In the genomic region with DNA sequence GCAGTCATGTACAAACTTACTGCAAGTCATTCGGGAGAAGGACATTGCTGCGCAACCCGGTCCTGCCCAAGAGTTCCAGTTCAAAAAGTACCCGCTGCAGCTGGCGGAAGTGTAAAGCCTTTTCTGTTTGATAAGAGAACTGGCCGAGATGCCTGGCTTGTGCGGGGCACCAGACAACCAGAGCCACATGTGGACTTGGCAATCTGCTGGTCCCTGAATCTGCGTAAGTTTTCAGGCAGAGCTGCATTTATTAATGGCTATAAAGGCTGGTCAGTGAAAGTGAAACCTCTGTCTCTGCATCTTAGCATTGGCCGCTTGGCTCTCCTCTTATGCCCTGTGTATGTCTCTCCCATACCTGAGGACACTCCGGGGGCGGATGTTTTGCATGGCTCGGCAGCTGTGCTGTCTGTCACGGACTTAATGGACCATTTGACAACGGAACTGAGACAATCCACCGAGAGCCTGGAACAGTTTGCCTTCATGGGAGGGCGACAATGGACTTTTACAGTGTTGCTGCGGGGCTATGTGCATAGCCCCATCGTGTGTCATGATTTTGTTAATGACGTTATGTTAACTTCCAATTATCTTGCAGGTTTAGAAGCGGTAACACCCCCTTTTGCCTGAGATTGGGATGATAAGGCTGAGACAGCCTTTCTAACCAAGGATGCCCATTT, we compare ENCODE assay signal across 14 cellular contexts. TPM values are rescaled to one million over a fixed set of nuclear protein-coding genes. Genes with fewer than 3 reads are reported as not detected.
DNase-seq lines count a peak whose midpoint lies in the region; ATAC-seq and TF ChIP-seq lines count a peak whose summit lies in the region.
"Had no signal": no experiment of that assay in that cellular context is flagged by ENCODE, and none has a peak within 500 bp of the region (broad histone marks: within the 10 kb centered on the region; RNA-seq: fewer than 3 reads in every experiment).

No MANE protein-coding gene starts in this region.

- in situ Hi-C loops in Caki2 (cut with HindIII; ENCODE audit: low pct_unique_long_range_greater_than_20kb, low sequenced_read_pairs), result no loop called here

- DNase-seq in Caki2 (ENCODE audit: low read depth) (peak; percentile 83), NCI-H2029 (lab: John Stamatoyannopoulos, UW) (peak; percentile 89), SJCRH30 (peak; percentile 82 to 89), mucosa of descending colon (no peak), mesenteric fat pad (ENCODE audit: low spot score) (no peak)
- DNase-seq: activated CD4-positive, CD25-positive, alpha-beta regulatory T cell; activated T-cell treated with anti-CD3 and anti-CD28 coated beads, Interleukin-2, amount 50 U/mL, for 72 hours; amniotic stem cell; immature natural killer cell; IMR-90 had no signal

- ATAC-seq in mucosa of descending colon (peak; percentile 34), HG02884 (IDR thresholded peaks at IDR 0.05; ENCODE audit: unreplicated experiment) (no peak), HG03432 (IDR thresholded peaks at IDR 0.05; ENCODE audit: unreplicated experiment) (no peak), GM21367 (IDR thresholded peaks at IDR 0.05; ENCODE audit: unreplicated experiment) (no peak)
- ATAC-seq: activated T-cell treated with anti-CD3 and anti-CD28 coated beads, Interleukin-2, amount 50 U/mL, for 72 hours had no signal

- peaks cover 8% of the 10 kb centered on the region; the same call in 1 of the 2 replicates for H3K4me1 ChIP-seq in SJCRH30
- H3K4me1 ChIP-seq in mucosa of descending colon (ENCODE audit: low read depth), result no peaks in the 10 kb centered on the region
- H3K4me1 ChIP-seq: right atrium auricular region had no signal

- no peaks in the 10 kb centered on the region for H3K27me3 ChIP-seq in SJCRH30
- H3K27me3 ChIP-seq: right atrium auricular region had no signal

- peak overlapping the region; percentile 61 for H3K4me3 ChIP-seq in SJCRH30
- H3K4me3 ChIP-seq in mucosa of descending colon, result no peak overlapping the region

- H3K36me3 ChIP-seq in SJCRH30, result no peaks in the 10 kb centered on the region
- H3K36me3 ChIP-seq in mucosa of descending colon (ENCODE audit: low read depth), result no peaks in the 10 kb centered on the region
- H3K36me3 ChIP-seq: right atrium auricular region had no signal

- H3K9me3 ChIP-seq in SJCRH30 (replicated peaks) (peaks cover 4% of the 10 kb centered on the region; the same call in 1 of the 2 replicates), mucosa of descending colon (no peaks in the 10 kb centered on the region)
- H3K9me3 ChIP-seq: right atrium auricular region had no signal

- intact Hi-C loops in mucosa of descending colon (cut with DNase I, micrococcal nuclease), result no loop called here

- TF ChIP-seq CTCF in mucosa of descending colon (IDR thresholded peaks at IDR 0.05), result no peak

- H3K27ac ChIP-seq in SJCRH30, result peak overlapping the region; percentile 66
- H3K27ac ChIP-seq: right atrium auricular region had no signal

RNA-seq across cellular contexts. Expression of gene RGS17, which starts 19.8 kb away (rescaled TPM):
- 9.3 and 14.4 TPM in 2 replicates for total RNA-seq in Caki2 (2014; rRNA removed; shearing (Covaris generic); ENCODE audit: low replicate concordance)
- total RNA-seq in SJCRH30 (2014; rRNA removed; shearing (Covaris generic)), result 13.6 and 15.5 TPM in 2 replicates
- under 1 TPM; 0.28 to 0.43 (median 0.43) TPM for total RNA-seq in mucosa of descending colon
- total RNA-seq in mesenteric fat pad, result 4.6 TPM
- total RNA-seq: activated T-cell treated with anti-CD3 and anti-CD28 coated beads, Interleukin-2, amount 50 U/mL, for 72 hours had no signal

Comparison
In these comparisons a context has a peak if more than half of its experiments do, and no peak if none do; other contexts are left out.
1. DNase-seq: peak in Caki2 (single experiment), NCI-H2029 (single experiment) and SJCRH30 (2 of 2); none in mucosa of descending colon (0 of 3) and mesenteric fat pad (single experiment).